In the genomic region with DNA sequence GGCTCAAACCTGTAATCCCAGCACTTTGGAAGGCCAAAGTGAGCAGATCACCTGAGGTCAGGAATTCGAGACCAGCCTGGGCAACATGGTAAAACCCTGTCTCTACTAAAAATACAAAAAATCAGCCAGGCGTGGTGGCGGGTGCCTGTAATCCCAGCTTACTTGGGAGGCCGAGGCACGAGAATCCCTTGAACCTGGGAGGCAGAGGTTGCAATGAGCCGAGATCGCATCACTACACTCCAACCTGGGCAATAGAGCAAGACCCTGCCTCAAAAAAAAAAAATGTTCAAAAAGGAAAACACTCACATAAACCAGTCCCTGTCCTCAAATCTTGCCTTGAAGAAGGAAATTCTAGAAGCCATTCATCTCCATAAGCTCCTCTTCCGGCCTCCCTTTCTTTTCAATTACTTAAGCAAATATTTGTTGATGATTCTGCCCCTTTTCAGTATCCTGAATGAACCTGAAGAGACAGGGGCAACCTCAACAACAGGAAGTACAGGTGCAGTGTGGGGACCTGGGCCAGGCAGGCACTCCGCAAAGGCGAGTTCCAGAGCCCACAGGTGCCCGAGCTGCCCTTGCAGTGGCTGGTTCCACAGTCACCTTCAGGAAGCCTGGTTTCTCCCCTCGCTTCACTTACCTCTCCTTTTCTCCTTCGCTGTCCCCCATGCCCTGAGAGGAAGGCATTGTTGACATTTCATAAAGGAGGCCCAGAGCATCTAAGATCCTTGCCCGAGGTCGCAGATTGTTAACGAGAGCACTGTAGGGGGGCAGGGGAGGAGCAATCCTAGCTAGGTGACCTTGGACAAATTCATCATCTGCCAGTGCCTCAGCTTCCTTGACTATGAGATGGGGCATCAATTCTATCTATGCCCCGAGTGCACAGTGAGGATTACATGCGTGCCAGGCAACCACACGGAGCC, we compare ENCODE assay signal across 12 cellular contexts. TPM values are rescaled to one million over a fixed set of nuclear protein-coding genes. Genes with fewer than 3 reads are reported as not detected.
DNase-seq lines count a peak whose midpoint lies in the region; ATAC-seq, FAIRE-seq and TF ChIP-seq lines count a peak whose summit lies in the region.
"Had no signal": no experiment of that assay in that cellular context is flagged by ENCODE, and none has a peak within 500 bp of the region (broad histone marks: within the 10 kb centered on the region; RNA-seq: fewer than 3 reads in every experiment).

No MANE protein-coding gene starts in this region.

- no peak for ATAC-seq in activated CD8-positive, alpha-beta memory T cell treated with anti-CD3 and anti-CD28 coated beads, Interleukin-2, amount 10 ng/mL, durations not matched to agents 7 days and 5 days
- ATAC-seq in stimulated activated naive B cell treated with anti-CD40 and anti-IgM and Interleukin-4, amounts not matched to agents 10 μg/mL and 1 μg/mL and 100 μg/mL, for 72 hours (replicated peaks) = no peak
- no peak for ATAC-seq in HG03378 (IDR thresholded peaks at IDR 0.05; ENCODE audit: unreplicated experiment)

- H3K27ac ChIP-seq in breast epithelium = peak overlapping the region; percentile 68 to 69

- H3K36me3 Mint-ChIP-seq in activated CD8-positive, alpha-beta memory T cell treated with anti-CD3 and anti-CD28 coated beads, Interleukin-2, amount 10 ng/mL, durations not matched to agents 7 days and 5 days = no peaks in the 10 kb centered on the region
- H3K36me3 Mint-ChIP-seq in stimulated activated naive B cell treated with anti-CD40 and anti-IgM and Interleukin-4, amounts not matched to agents 10 μg/mL and 1 μg/mL and 100 μg/mL, for 72 hours = no peaks in the 10 kb centered on the region

- no peak for DNase-seq in activated CD8-positive, alpha-beta memory T cell treated with anti-CD3 and anti-CD28 coated beads, Interleukin-2, amount 10 ng/mL, durations not matched to agents 7 days and 5 days
- DNase-seq in activated CD8-positive, alpha-beta memory T cell treated with anti-CD3 and anti-CD28 coated beads, Interleukin-2, amount 50 U/mL, for 48 hours = no peak
- DNase-seq in NT2/D1 (ENCODE audit: low read depth, low spot score) (no peak), breast epithelium (ENCODE audit: low spot score in 2 of 2) (no peak), D721Med (ENCODE audit: insufficient read length, low spot score) (no peak), globus pallidus (ENCODE audit: low spot score) (no peak)
- DNase-seq in stimulated activated naive B cell treated with anti-CD40 and anti-IgM and Interleukin-4, amounts not matched to agents 10 μg/mL and 1 μg/mL and 100 μg/mL, for 72 hours = no peak
- DNase-seq: AML-193, glutamatergic neuron had no signal

- intact Hi-C loops in breast epithelium (cut with DNase I; ENCODE audit: low total_unique reads) = no loop called here

- TF ChIP-seq CTCF in breast epithelium (IDR thresholded peaks at IDR 0.05) = no peak
- TF ChIP-seq CTCF in D721Med (IDR thresholded peaks at IDR 0.05; ENCODE audit: insufficient read depth, missing control alignments) = no peak

- no peaks in the 10 kb centered on the region for H3K36me3 ChIP-seq in NT2/D1 (ENCODE audit: insufficient read depth, insufficient read length, low read length)
- H3K36me3 ChIP-seq in breast epithelium = no peaks in the 10 kb centered on the region

- peak overlapping the region; percentile 22 for H3K4me3 Mint-ChIP-seq in activated CD8-positive, alpha-beta memory T cell treated with anti-CD3 and anti-CD28 coated beads, Interleukin-2, amount 10 ng/mL, durations not matched to agents 7 days and 5 days
- H3K4me3 Mint-ChIP-seq in stimulated activated naive B cell treated with anti-CD40 and anti-IgM and Interleukin-4, amounts not matched to agents 10 μg/mL and 1 μg/mL and 100 μg/mL, for 72 hours = peak overlapping the region; percentile 11 to 33
- H3K4me3 Mint-ChIP-seq: nephron had no signal

- H3K4me1 ChIP-seq in NT2/D1 (ENCODE audit: insufficient read depth, insufficient read length) (peaks cover 18% of the 10 kb centered on the region), breast epithelium (peaks cover 0 to 4% of the 10 kb centered on the region in 2 donors)

- H3K9me3 Mint-ChIP-seq in activated CD8-positive, alpha-beta memory T cell treated with anti-CD3 and anti-CD28 coated beads, Interleukin-2, amount 10 ng/mL, durations not matched to agents 7 days and 5 days (ENCODE audit: low read depth) = no peaks in the 10 kb centered on the region
- no peaks in the 10 kb centered on the region for H3K9me3 Mint-ChIP-seq in stimulated activated naive B cell treated with anti-CD40 and anti-IgM and Interleukin-4, amounts not matched to agents 10 μg/mL and 1 μg/mL and 100 μg/mL, for 72 hours
- H3K9me3 Mint-ChIP-seq: nephron had no signal

- no peak for TF ChIP-seq POLR2A in breast epithelium (IDR thresholded peaks at IDR 0.05)

- H3K9me3 ChIP-seq in NT2/D1 (ENCODE audit: insufficient read depth, low read length) (no peaks in the 10 kb centered on the region), breast epithelium (no peaks in the 10 kb centered on the region)

- peaks cover 30% of the 10 kb centered on the region for H3K27me3 Mint-ChIP-seq in activated CD8-positive, alpha-beta memory T cell treated with anti-CD3 and anti-CD28 coated beads, Interleukin-2, amount 10 ng/mL, durations not matched to agents 7 days and 5 days
- no peaks in the 10 kb centered on the region for H3K27me3 Mint-ChIP-seq in stimulated activated naive B cell treated with anti-CD40 and anti-IgM and Interleukin-4, amounts not matched to agents 10 μg/mL and 1 μg/mL and 100 μg/mL, for 72 hours

- FAIRE-seq in D721Med (lab: Jason Lieb, UNC) = no peak

- peaks cover 7% of the 10 kb centered on the region for H3K27me3 ChIP-seq in NT2/D1 (ENCODE audit: insufficient read depth, insufficient read length)
- H3K27me3 ChIP-seq in breast epithelium = no peaks in the 10 kb centered on the region

- H3K9ac ChIP-seq in NT2/D1 (ENCODE audit: insufficient read length, low read depth) = peak overlapping the region; percentile 11

- H3K27ac Mint-ChIP-seq in activated CD8-positive, alpha-beta memory T cell treated with anti-CD3 and anti-CD28 coated beads, Interleukin-2, amount 10 ng/mL, durations not matched to agents 7 days and 5 days = peak overlapping the region; percentile 8
- H3K27ac Mint-ChIP-seq in stimulated activated naive B cell treated with anti-CD40 and anti-IgM and Interleukin-4, amounts not matched to agents 10 μg/mL and 1 μg/mL and 100 μg/mL, for 72 hours = peak overlapping the region; percentile 92
- H3K27ac Mint-ChIP-seq: nephron had no signal

- peaks cover 29% of the 10 kb centered on the region for H3K4me1 Mint-ChIP-seq in activated CD8-positive, alpha-beta memory T cell treated with anti-CD3 and anti-CD28 coated beads, Interleukin-2, amount 10 ng/mL, durations not matched to agents 7 days and 5 days
- peaks cover 27 to 39% of the 10 kb centered on the region in 2 donors for H3K4me1 Mint-ChIP-seq in stimulated activated naive B cell treated with anti-CD40 and anti-IgM and Interleukin-4, amounts not matched to agents 10 μg/mL and 1 μg/mL and 100 μg/mL, for 72 hours
- H3K4me1 Mint-ChIP-seq: nephron had no signal

- H3K4me3 ChIP-seq in NT2/D1 (ENCODE audit: insufficient read length, low read depth) (no peak overlapping the region), breast epithelium (no peak overlapping the region)

- CTCF ChIA-PET in activated CD8-positive, alpha-beta memory T cell treated with anti-CD3 and anti-CD28 coated beads, Interleukin-2, amount 10 ng/mL, durations not matched to agents 7 days and 5 days (lab: Charles Lee) = interaction anchor here (0.8 to 3.0 kb wide), 10 partner anchors 11 to 423 kb away, joined by 3 to 21 read pairs (median 4); partner anchors contain the start of gene TMEM63A

RNA-seq across cellular contexts. Expression of gene LEFTY1, which starts 8.9 kb away (rescaled TPM):
- total RNA-seq in activated CD8-positive, alpha-beta memory T cell treated with anti-CD3 and anti-CD28 coated beads, Interleukin-2, amount 10 ng/mL, durations not matched to agents 7 days and 5 days = not detected
- under 1 TPM in 1 of 3 donors, not detected in 2; 0.48 TPM for total RNA-seq in breast epithelium

RNA-seq across cellular contexts. Expression of gene TMEM63A, which starts 15.7 kb away (rescaled TPM):
- 10 to 100 TPM; 50.4 to 58.7 TPM for total RNA-seq in activated CD8-positive, alpha-beta memory T cell treated with anti-CD3 and anti-CD28 coated beads, Interleukin-2, amount 10 ng/mL, durations not matched to agents 7 days and 5 days
- total RNA-seq in breast epithelium = 10 to 100 TPM; 69.6 to 88.0 (median 80.6) TPM

RNA-seq across cellular contexts. Expression of gene PYCR2, which starts 26.2 kb away (rescaled TPM):
- total RNA-seq in activated CD8-positive, alpha-beta memory T cell treated with anti-CD3 and anti-CD28 coated beads, Interleukin-2, amount 10 ng/mL, durations not matched to agents 7 days and 5 days = 100 to 1,000 TPM; 103 to 106 TPM
- 10 to 100 TPM; 40.2 to 49.3 (median 47.9) TPM for total RNA-seq in breast epithelium

RNA-seq across cellular contexts. Expression of gene LEFTY2, which starts 43.2 kb away (rescaled TPM):
- total RNA-seq in activated CD8-positive, alpha-beta memory T cell treated with anti-CD3 and anti-CD28 coated beads, Interleukin-2, amount 10 ng/mL, durations not matched to agents 7 days and 5 days = not detected
- under 1 TPM in 2 of 3 donors, not detected in 1; 0.88 to 0.96 TPM for total RNA-seq in breast epithelium
- total RNA-seq: H4 had no signal
